ENCODE assay signal across 28 cellular contexts in genomic region chr12:76799362-76799761, GRCh38.
"Had no signal": no experiment of that assay in that cellular context is flagged by ENCODE, and none has a peak within 500 bp of the region (broad histone marks: within the 10 kb centered on the region; RNA-seq: fewer than 3 reads in every experiment).

No MANE protein-coding gene starts in this region.

- H3K27ac Mint-ChIP-seq: dendritic cell treated with granulocyte-macrophage colony-stimulating factor and Interleukin-4, amounts not matched to agents 40 ng/mL and 50 ng/mL, for 4 days; endodermal cell; naive B cell; natural killer cell treated with Interleukin-12 subunit alpha and Interleukin-12 subunit beta and Interleukin-15 and Interleukin-18, amount 100 ng/mL, for 72 hours; progenitor cell of endocrine pancreas; stimulated activated memory B cell treated with anti-CD40 and anti-IgM and Interleukin-4, amounts not matched to agents 10 μg/mL and 1 μg/mL and 100 μg/mL, for 72 hours had no signal

- DNase-seq: colonic mucosa; effector CD8-positive, alpha-beta T cell; endodermal cell; erythroblast; gastrocnemius medialis; heart left ventricle; left cardiac atrium; left lung; naive B cell; sigmoid colon; spleen; stimulated activated CD4-positive, alpha-beta T cell treated with anti-CD3 and anti-CD28 coated beads, Interleukin-4, amount 100 ng/mL, for 4 hours; stimulated activated naive CD8-positive, alpha-beta T cell treated with anti-CD3 and anti-CD28 coated beads, Interleukin-15, Interleukin-2, amounts not matched to agents 100 U/mL and 50 U/mL, for 24 hours; substantia nigra; upper lobe of left lung had no signal

- H3K9ac ChIP-seq: parathyroid adenoma had no signal

- H3K27ac ChIP-seq: colonic mucosa, gastrocnemius medialis, heart left ventricle, hepatocyte, left lung, neutrophil, parathyroid adenoma, right atrium auricular region, sigmoid colon, spleen, thoracic aorta, tibial nerve, upper lobe of left lung had no signal

- H2AFZ ChIP-seq: hepatocyte, parathyroid adenoma had no signal

- H3K4me3 ChIP-seq: colonic mucosa, gastrocnemius medialis, heart left ventricle, hepatocyte, left lung, right atrium auricular region, sigmoid colon, spleen, thoracic aorta, tibial nerve, upper lobe of left lung had no signal

- H3K9me3 ChIP-seq: colonic mucosa, gastrocnemius medialis, neutrophil, sigmoid colon had no signal

- FAIRE-seq: urothelium cell line had no signal

- H3K4me2 ChIP-seq: hepatocyte had no signal

- H3K36me3 ChIP-seq: colonic mucosa, gastrocnemius medialis, thoracic aorta had no signal

- H3K4me3 Mint-ChIP-seq: central memory CD8-positive, alpha-beta T cell; dendritic cell treated with granulocyte-macrophage colony-stimulating factor and Interleukin-4, amounts not matched to agents 40 ng/mL and 50 ng/mL, for 4 days; endodermal cell; naive B cell; natural killer cell treated with Interleukin-12 subunit alpha and Interleukin-12 subunit beta and Interleukin-15 and Interleukin-18, amount 100 ng/mL, for 72 hours; neural crest cell; stimulated activated memory B cell treated with anti-CD40 and anti-IgM and Interleukin-4, amounts not matched to agents 10 μg/mL and 1 μg/mL and 100 μg/mL, for 72 hours had no signal

- H3K4me1 ChIP-seq: colonic mucosa, parathyroid adenoma, right atrium auricular region, upper lobe of left lung had no signal

- H3K27me3 ChIP-seq: colonic mucosa, gastrocnemius medialis, heart left ventricle, hepatocyte, left lung, neutrophil, right atrium auricular region, sigmoid colon, spleen, tibial nerve, upper lobe of left lung had no signal

- ATAC-seq: gastrocnemius medialis; heart left ventricle; left cardiac atrium; left lung; natural killer cell treated with Interleukin-12 subunit alpha and Interleukin-12 subunit beta and Interleukin-15 and Interleukin-18, amount 100 ng/mL, for 72 hours; stimulated activated memory B cell treated with anti-CD40 and anti-IgM and Interleukin-4, amounts not matched to agents 10 μg/mL and 1 μg/mL and 100 μg/mL, for 72 hours; stimulated activated naive CD8-positive, alpha-beta T cell treated with anti-CD3 and anti-CD28 coated beads, Interleukin-15, Interleukin-2, amounts not matched to agents 100 U/mL and 50 U/mL, for 24 hours had no signal

- H3K27me3 Mint-ChIP-seq: central memory CD8-positive, alpha-beta T cell; dendritic cell treated with granulocyte-macrophage colony-stimulating factor and Interleukin-4, amounts not matched to agents 40 ng/mL and 50 ng/mL, for 4 days; naive B cell; natural killer cell treated with Interleukin-12 subunit alpha and Interleukin-12 subunit beta and Interleukin-15 and Interleukin-18, amount 100 ng/mL, for 72 hours; progenitor cell of endocrine pancreas; stimulated activated memory B cell treated with anti-CD40 and anti-IgM and Interleukin-4, amounts not matched to agents 10 μg/mL and 1 μg/mL and 100 μg/mL, for 72 hours had no signal
